ENCODE assay signal across 8 cellular contexts in the genomic region with DNA sequence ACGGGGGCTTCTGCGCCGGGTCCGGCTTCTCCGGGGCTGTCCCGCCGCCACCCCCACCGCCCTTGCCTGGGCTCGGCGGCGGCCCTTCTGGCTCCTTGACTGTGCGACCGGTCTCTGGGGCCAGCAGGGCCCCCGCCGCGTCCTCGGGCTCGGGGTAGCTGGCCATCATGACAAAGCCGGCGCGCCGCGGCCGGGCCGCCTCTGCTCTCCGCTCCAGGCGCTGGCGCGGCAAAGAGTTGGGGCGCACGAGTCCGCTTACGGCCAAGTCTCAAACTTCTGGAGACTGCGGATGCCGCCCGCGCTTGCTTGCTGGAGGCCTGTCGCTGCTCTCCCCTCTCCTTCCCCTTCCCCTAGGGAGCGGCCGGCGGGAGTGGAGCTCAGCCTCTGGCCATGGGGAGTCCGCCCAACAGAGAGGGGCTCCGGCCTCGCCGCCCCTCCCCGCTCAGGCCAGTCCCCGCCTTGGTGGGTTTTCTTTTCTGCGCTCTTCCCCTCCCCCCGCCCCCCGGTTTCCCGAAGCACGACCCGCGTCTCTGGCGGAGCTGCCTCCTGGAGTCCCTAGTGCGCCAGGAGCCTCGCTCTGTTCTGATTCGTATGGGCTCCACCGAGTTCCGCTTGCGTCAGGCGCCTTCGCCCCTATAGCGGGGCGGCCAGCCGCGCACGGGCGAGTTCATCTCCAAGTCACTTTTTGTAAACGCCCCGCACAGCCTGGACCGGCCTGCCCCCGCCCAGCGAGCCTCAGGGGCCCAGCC. TPM values are rescaled to one million over a fixed set of nuclear protein-coding genes. Genes with fewer than 3 reads are reported as not detected.
DNase-seq lines count a peak whose midpoint lies in the region; ATAC-seq and TF ChIP-seq lines count a peak whose summit lies in the region.

Gene FOXL2, minus strand, starts transcription at position 584 of the 749 bp plus-strand sequence. Its CDS starts 415 bp downstream, at position 169.
Gene FOXL2NB, plus strand, starts transcription at position 664 of the 749 bp plus-strand sequence. CDS start 148 bp downstream, outside the sequence.

- peak in 3 of 4 donors; percentile 25 to 38 (median 37) for ATAC-seq in heart left ventricle

- H3K27me3 ChIP-seq in heart left ventricle, result peaks cover 72 to 100% (median 97%) of the 10 kb centered on the region in 9 donors
- H3K27me3 ChIP-seq in rectal smooth muscle tissue (ENCODE audit: control insufficient read depth, insufficient read depth, low read length), result peaks cover 52% of the 10 kb centered on the region

- H3K36me3 ChIP-seq in heart left ventricle (no peaks in the 10 kb centered on the region), rectal smooth muscle tissue (ENCODE audit: control insufficient read depth, insufficient read depth, low read length) (no peaks in the 10 kb centered on the region)

- 0 to 2% (median 1%) methylated on average over 27 to 74 of the region's 74 CpGs for WGBS in heart left ventricle, 4 donors

- no peak within 1 kb of the TSS for H3K27ac ChIP-seq in heart left ventricle
- no peak within 1 kb of the TSS for H3K27ac ChIP-seq in rectal smooth muscle tissue (ENCODE audit: low read depth, low read length)

- TF ChIP-seq POLR2A in heart left ventricle (IDR thresholded peaks at IDR 0.05), result no peak

- TF ChIP-seq CTCF in heart left ventricle (IDR thresholded peaks at IDR 0.05), result no peak

- H3K4me1 ChIP-seq in heart left ventricle (peaks cover 11 to 51% (median 35%) of the 10 kb centered on the region in 12 donors), rectal smooth muscle tissue (ENCODE audit: control insufficient read depth, insufficient read depth, low read length) (peaks cover 3% of the 10 kb centered on the region)

- peak; percentile 23 to 48 for DNase-seq in stimulated activated CD4-positive, alpha-beta T cell treated with anti-CD3 and anti-CD28 coated beads, Interleukin-2, amount 100 ng/mL, for 24 hours
- no peak for DNase-seq in stimulated activated CD4-positive, alpha-beta T cell treated with anti-CD3 and anti-CD28 coated beads, Interleukin-1b, Interleukin-23, amount 100 ng/mL, for 48 hours
- DNase-seq in activated CD8-positive, alpha-beta memory T cell treated with anti-CD3 and anti-CD28 coated beads for 24 hours, result peak; percentile 69
- DNase-seq in heart left ventricle (peak in 1 of 5 donors; percentile 63), NCI-H1694 (lab: John Stamatoyannopoulos, UW) (no peak), NCI-H1694 treated with DMSO at 0.1 percent for 48 hours (lab: John Stamatoyannopoulos, UW) (no peak), NCI-H1436 treated with DMSO at 0.1 percent for 48 hours (lab: John Stamatoyannopoulos, UW) (no peak)

- peak within 1 kb of the TSS; percentile 21 to 59 (median 48) for H3K4me3 ChIP-seq in heart left ventricle
- peak within 1 kb of the TSS; percentile 51 for H3K4me3 ChIP-seq in rectal smooth muscle tissue (ENCODE audit: low read length)

- intact Hi-C loops in heart left ventricle (cut with DNase I), result no loop called here

- H3K9ac ChIP-seq in rectal smooth muscle tissue (ENCODE audit: low read length), result no peak within 1 kb of the TSS

- H3K9me3 ChIP-seq in heart left ventricle, result no peaks in the 10 kb centered on the region

RNA-seq across cellular contexts. Expression of gene FOXL2, which starts in this region (rescaled TPM):
- total RNA-seq in heart left ventricle, result not detected
- not detected for polyA plus RNA-seq in heart left ventricle

RNA-seq across cellular contexts. Expression of gene FOXL2NB, which starts in this region (rescaled TPM):
- total RNA-seq in heart left ventricle, result under 1 TPM in 1 of 9 donors, not detected in 8; 0.25 TPM
- not detected for polyA plus RNA-seq in heart left ventricle

Comparison
In these comparisons a context has a peak if more than half of its experiments do, and no peak if none do; other contexts are left out.
1. DNase-seq: peak in stimulated activated CD4-positive, alpha-beta T cell treated with anti-CD3 and anti-CD28 coated beads, Interleukin-2, amount 100 ng/mL, for 24 hours (2 of 2) and activated CD8-positive, alpha-beta memory T cell treated with anti-CD3 and anti-CD28 coated beads for 24 hours (single experiment); none in stimulated activated CD4-positive, alpha-beta T cell treated with anti-CD3 and anti-CD28 coated beads, Interleukin-1b, Interleukin-23, amount 100 ng/mL, for 48 hours (single experiment), NCI-H1694 (single experiment), NCI-H1694 treated with DMSO at 0.1 percent for 48 hours (single experiment) and NCI-H1436 treated with DMSO at 0.1 percent for 48 hours (single experiment).
2. Peak in ATAC-seq and H3K4me3 ChIP-seq in heart left ventricle; RNA of the genes that start here not detected or under 1 TPM.